In genomic region chr17:61634011-61634539, GRCh38 we compare ENCODE assay signal across 38 cellular contexts. TPM values are rescaled to one million over a fixed set of nuclear protein-coding genes. Genes with fewer than 3 reads are reported as not detected.
"Had no signal": no experiment of that assay in that cellular context is flagged by ENCODE, and none has a peak within 500 bp of the region (broad histone marks: within the 10 kb centered on the region; RNA-seq: fewer than 3 reads in every experiment).

No MANE protein-coding gene starts in this region.

- H3K4me3 ChIP-seq: adrenal gland, body of pancreas, breast epithelium had no signal

- H3K4me1 ChIP-seq: adrenal gland, body of pancreas, breast epithelium had no signal

- H3K36me3 ChIP-seq: adrenal gland, brain microvascular endothelial cell, breast epithelium had no signal

- H3K27me3 ChIP-seq: adrenal gland, body of pancreas, brain microvascular endothelial cell, breast epithelium had no signal

- H3K4me3 Mint-ChIP-seq: activated B cell treated with CpG ODN at 0.5 μM for 24 hours; activated CD4-positive, alpha-beta memory T cell treated with anti-CD3 and anti-CD28 coated beads for 36 hours; activated CD4-positive, alpha-beta T cell treated with anti-CD3 and anti-CD28 coated beads, Interleukin-2, amount 10 ng/mL, durations not matched to agents 24 days and 14 days; activated CD8-positive, alpha-beta T cell treated with anti-CD3 and anti-CD28 coated beads for 36 hours; activated naive CD4-positive, alpha-beta T cell treated with anti-CD3 and anti-CD28 coated beads, Interleukin-2, amount 10 ng/mL, durations not matched to agents 7 days and 5 days; activated naive CD4-positive, alpha-beta T cell treated with anti-CD3 and anti-CD28 coated beads, Interleukin-2, amount 50 U/mL, for 24 hours; activated naive CD8-positive, alpha-beta T cell; activated T-cell treated with anti-CD3 and anti-CD28 coated beads, Interleukin-2, amount 50 U/mL, for 4 hours; activated T-cell treated with anti-CD3 and anti-CD28 coated beads, Interleukin-2, amount 50 U/mL, for 72 hours; activated T-helper 1 cell treated with anti-CD3 and anti-CD28 coated beads, Interleukin-12 subunit alpha, Interleukin-12 subunit beta, Interleukin-2, Interleukin-4 antibody, amounts not matched to agents 30 ng/mL and 10 ng/mL and 1 ng/mL, durations not matched to agents 14 hours and 24 hours and 36 hours; activated T-helper 17 cell treated with anti-CD3 and anti-CD28 coated beads, Interleukin-2, amount 50 U/mL, for 72 hours; T-helper 1 cell treated with Interleukin-12 subunit alpha and Interleukin-12 subunit beta and Interleukin-4 antibody, amounts not matched to agents 30 μg/mL and 1 μg/mL, for 36 hours; T-helper 2 cell treated with Interferon-gamma antibody and Interleukin-4, amounts not matched to agents 5 μg/mL and 100 μg/mL, for 36 hours had no signal

- DNase-seq: activated B cell treated with CpG ODN at 0.5 μM for 24 hours; activated CD4-positive, alpha-beta memory T cell treated with anti-CD3 and anti-CD28 coated beads for 36 hours; activated CD4-positive, alpha-beta T cell treated with anti-CD3 and anti-CD28 coated beads for 4 hours; activated CD4-positive, alpha-beta T cell treated with anti-CD3 and anti-CD28 coated beads, Interleukin-2, amount 10 ng/mL, durations not matched to agents 24 days and 14 days; activated CD4-positive, alpha-beta T cell treated with anti-CD3 and anti-CD28 coated beads, Interleukin-2, amount 50 U/mL, for 1 hour; activated CD4-positive, alpha-beta T cell treated with anti-CD3 and anti-CD28 coated beads, Interleukin-2, amount 50 U/mL, for 4 hours; activated CD4-positive, CD25-positive, alpha-beta regulatory T cell treated with anti-CD3 and anti-CD28 coated beads, Interleukin-2, amount 50 U/mL, for 72 hours; activated CD8-positive, alpha-beta memory T cell treated with anti-CD3 and anti-CD28 coated beads, Interleukin-2, amount 50 U/mL, for 4 hours; activated CD8-positive, alpha-beta T cell treated with anti-CD3 and anti-CD28 coated beads for 36 hours; activated effector memory CD4-positive, alpha-beta T cell treated with anti-CD3 and anti-CD28 coated beads, Interleukin-2, amount 50 U/mL, for 16 hours; activated naive CD4-positive, alpha-beta T cell treated with anti-CD3 and anti-CD28 coated beads, Interleukin-2, amount 10 ng/mL, durations not matched to agents 7 days and 5 days; activated naive CD4-positive, alpha-beta T cell treated with Interleukin-2 at 50 U/mL for 16 hours; activated T-cell treated with anti-CD3 and anti-CD28 coated beads for 4 hours; activated T-cell treated with anti-CD3 and anti-CD28 coated beads, Interleukin-2, amount 50 U/mL, for 1 hour; activated T-cell treated with anti-CD3 and anti-CD28 coated beads, Interleukin-2, amount 50 U/mL, for 4 hours; activated T-cell treated with anti-CD3 and anti-CD28 coated beads, Interleukin-2, amount 50 U/mL, for 72 hours; adrenal gland; amniotic stem cell; aorta; body of pancreas; brain microvascular endothelial cell; central memory CD4-positive, alpha-beta T cell; T-helper 2 cell; T-helper 9 cell had no signal

- ATAC-seq: activated CD8-positive, alpha-beta T cell treated with anti-CD3 and anti-CD28 coated beads for 36 hours; activated T-cell treated with anti-CD3 and anti-CD28 coated beads, Interleukin-2, amount 50 U/mL, for 4 hours; activated T-cell treated with anti-CD3 and anti-CD28 coated beads, Interleukin-2, amount 50 U/mL, for 72 hours; activated T-helper 17 cell treated with anti-CD3 and anti-CD28 coated beads, Interleukin-2, amount 50 U/mL, for 72 hours; body of pancreas had no signal

- H3K9me3 ChIP-seq: adrenal gland, body of pancreas had no signal

- H3K4me1 Mint-ChIP-seq: activated CD4-positive, alpha-beta T cell treated with anti-CD3 and anti-CD28 coated beads, Interleukin-2, amount 10 ng/mL, durations not matched to agents 24 days and 14 days; activated naive CD4-positive, alpha-beta T cell treated with anti-CD3 and anti-CD28 coated beads, Interleukin-2, amount 10 ng/mL, durations not matched to agents 7 days and 5 days; activated naive CD4-positive, alpha-beta T cell treated with anti-CD3 and anti-CD28 coated beads, Interleukin-2, amount 50 U/mL, for 24 hours; activated T-helper 17 cell treated with anti-CD3 and anti-CD28 coated beads, Interleukin-2, amount 50 U/mL, for 72 hours had no signal

- FAIRE-seq: astrocyte, colon, TTC549 had no signal

- H3K27ac ChIP-seq: adrenal gland, body of pancreas, brain microvascular endothelial cell, breast epithelium, VCaP had no signal

- H3K27ac Mint-ChIP-seq: activated B cell treated with CpG ODN at 0.5 μM for 24 hours; activated CD4-positive, alpha-beta memory T cell treated with anti-CD3 and anti-CD28 coated beads for 36 hours; activated CD4-positive, alpha-beta T cell treated with anti-CD3 and anti-CD28 coated beads, Interleukin-2, amount 10 ng/mL, durations not matched to agents 24 days and 14 days; activated CD8-positive, alpha-beta T cell treated with anti-CD3 and anti-CD28 coated beads for 36 hours; activated naive CD4-positive, alpha-beta T cell treated with anti-CD3 and anti-CD28 coated beads, Interleukin-2, amount 10 ng/mL, durations not matched to agents 7 days and 5 days; activated naive CD4-positive, alpha-beta T cell treated with anti-CD3 and anti-CD28 coated beads, Interleukin-2, amount 50 U/mL, for 24 hours; activated naive CD8-positive, alpha-beta T cell; activated T-cell treated with anti-CD3 and anti-CD28 coated beads, Interleukin-2, amount 50 U/mL, for 72 hours; activated T-helper 1 cell treated with anti-CD3 and anti-CD28 coated beads, Interleukin-12 subunit alpha, Interleukin-12 subunit beta, Interleukin-2, Interleukin-4 antibody, amounts not matched to agents 30 ng/mL and 10 ng/mL and 1 ng/mL, durations not matched to agents 14 hours and 24 hours and 36 hours; activated T-helper 17 cell treated with anti-CD3 and anti-CD28 coated beads, Interleukin-2, amount 50 U/mL, for 72 hours; T-helper 1 cell treated with Interleukin-12 subunit alpha and Interleukin-12 subunit beta and Interleukin-4 antibody, amounts not matched to agents 30 μg/mL and 1 μg/mL, for 36 hours; T-helper 2 cell treated with Interferon-gamma antibody and Interleukin-4, amounts not matched to agents 5 μg/mL and 100 μg/mL, for 36 hours had no signal

- H3K36me3 Mint-ChIP-seq: activated CD4-positive, alpha-beta memory T cell treated with anti-CD3 and anti-CD28 coated beads for 36 hours; activated naive CD4-positive, alpha-beta T cell treated with anti-CD3 and anti-CD28 coated beads, Interleukin-2, amount 50 U/mL, for 24 hours; activated naive CD8-positive, alpha-beta T cell had no signal

- H3K9me3 Mint-ChIP-seq: activated B cell treated with CpG ODN at 0.5 μM for 24 hours; activated CD4-positive, alpha-beta T cell treated with anti-CD3 and anti-CD28 coated beads, Interleukin-2, amount 10 ng/mL, durations not matched to agents 24 days and 14 days; activated naive CD4-positive, alpha-beta T cell treated with anti-CD3 and anti-CD28 coated beads, Interleukin-2, amount 10 ng/mL, durations not matched to agents 7 days and 5 days; activated naive CD4-positive, alpha-beta T cell treated with anti-CD3 and anti-CD28 coated beads, Interleukin-2, amount 50 U/mL, for 24 hours; activated T-helper 1 cell treated with anti-CD3 and anti-CD28 coated beads, Interleukin-12 subunit alpha, Interleukin-12 subunit beta, Interleukin-2, Interleukin-4 antibody, amounts not matched to agents 30 ng/mL and 10 ng/mL and 1 ng/mL, durations not matched to agents 14 hours and 24 hours and 36 hours; activated T-helper 17 cell treated with anti-CD3 and anti-CD28 coated beads, Interleukin-2, amount 50 U/mL, for 72 hours; T-helper 2 cell treated with Interferon-gamma antibody and Interleukin-4, amounts not matched to agents 5 μg/mL and 100 μg/mL, for 36 hours had no signal

RNA-seq across cellular contexts. Expression of gene NACA2, which starts 43.1 kb away (rescaled TPM):
- total RNA-seq: activated B cell treated with CpG ODN at 0.5 μM for 24 hours; activated CD4-positive, alpha-beta memory T cell treated with anti-CD3 and anti-CD28 coated beads for 36 hours; activated CD4-positive, alpha-beta T cell treated with anti-CD3 and anti-CD28 coated beads, Interleukin-2, amount 10 ng/mL, durations not matched to agents 24 days and 14 days; activated CD8-positive, alpha-beta memory T cell treated with anti-CD3 and anti-CD28 coated beads for 36 hours; activated CD8-positive, alpha-beta T cell treated with anti-CD3 and anti-CD28 coated beads for 36 hours; activated T-cell treated with anti-CD3 and anti-CD28 coated beads, Interleukin-2, amount 50 U/mL, for 4 hours; activated T-cell treated with anti-CD3 and anti-CD28 coated beads, Interleukin-2, amount 50 U/mL, for 72 hours; activated T-helper 17 cell treated with anti-CD3 and anti-CD28 coated beads, Interleukin-2, amount 50 U/mL, for 72 hours; adrenal gland; aorta; astrocyte; breast epithelium; cardiac septum; cerebellum had no signal
